In genomic region chr2:166375736-166376487, GRCh38 we compare ENCODE assay signal across 1 cellular context.
TF ChIP-seq lines count a peak whose summit lies in the region.

Gene SCN9A (minus strand): TSS chr2:166375944. CDS start chr2:166311756, 64,188 bp downstream.

TF ChIP-seq in HepG2, 621 proteins besides CTCF, POLR2A, EP300 and RAD21 (continued from another document and continues in another):
- TF ChIP-seq HNF1A (IDR thresholded peaks at IDR 0.05; ENCODE audit: low read depth), result no peak
- peak; percentile 61 for TF ChIP-seq HNF1A (CRISPR knock-in tag; IDR thresholded peaks at IDR 0.05; ENCODE audit: borderline replicate concordance)
- peak; percentile 27; the same call in 1 of the 2 replicates for TF ChIP-seq ZNF839 (CRISPR knock-in tag; IDR thresholded peaks at IDR 0.05; ENCODE audit: borderline replicate concordance)
- peak; percentile 94 for TF ChIP-seq ERF (CRISPR knock-in tag; IDR thresholded peaks at IDR 0.05)
- TF ChIP-seq KLF16 (CRISPR knock-in tag; IDR thresholded peaks at IDR 0.05), result peak in 1 of 2 experiments; percentile 83; a peak in 2 of 4 replicates
- peak; percentile 58; the same call in 1 of the 2 replicates for TF ChIP-seq CAMTA2 (CRISPR knock-in tag; IDR thresholded peaks at IDR 0.05; ENCODE audit: borderline replicate concordance)
- no peak for TF ChIP-seq MEIS1 (CRISPR knock-in tag; IDR thresholded peaks at IDR 0.05; ENCODE audit: borderline replicate concordance)
- TF ChIP-seq TOPORS (CRISPR knock-in tag; IDR thresholded peaks at IDR 0.05), result peak; percentile 47; the same call in 1 of the 2 replicates
- peak; percentile 62; the same call in 1 of the 2 replicates for TF ChIP-seq TP53 (CRISPR knock-in tag; conservative IDR thresholded peaks at IDR 0.05)
- no peak for TF ChIP-seq SP1 (IDR thresholded peaks at IDR 0.05)
- TF ChIP-seq SP1 (CRISPR knock-in tag; IDR thresholded peaks at IDR 0.05), result peak; percentile 54
- TF ChIP-seq, protein P1, sequence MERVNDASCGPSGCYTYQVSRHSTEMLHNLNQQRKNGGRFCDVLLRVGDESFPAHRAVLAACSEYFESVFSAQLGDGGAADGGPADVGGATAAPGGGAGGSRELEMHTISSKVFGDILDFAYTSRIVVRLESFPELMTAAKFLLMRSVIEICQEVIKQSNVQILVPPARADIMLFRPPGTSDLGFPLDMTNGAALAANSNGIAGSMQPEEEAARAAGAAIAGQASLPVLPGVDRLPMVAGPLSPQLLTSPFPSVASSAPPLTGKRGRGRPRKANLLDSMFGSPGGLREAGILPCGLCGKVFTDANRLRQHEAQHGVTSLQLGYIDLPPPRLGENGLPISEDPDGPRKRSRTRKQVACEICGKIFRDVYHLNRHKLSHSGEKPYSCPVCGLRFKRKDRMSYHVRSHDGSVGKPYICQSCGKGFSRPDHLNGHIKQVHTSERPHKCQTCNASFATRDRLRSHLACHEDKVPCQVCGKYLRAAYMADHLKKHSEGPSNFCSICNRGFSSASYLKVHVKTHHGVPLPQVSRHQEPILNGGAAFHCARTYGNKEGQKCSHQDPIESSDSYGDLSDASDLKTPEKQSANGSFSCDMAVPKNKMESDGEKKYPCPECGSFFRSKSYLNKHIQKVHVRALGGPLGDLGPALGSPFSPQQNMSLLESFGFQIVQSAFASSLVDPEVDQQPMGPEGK (CRISPR knock-in tag; IDR thresholded peaks at IDR 0.05), result peak; percentile 86
- TF ChIP-seq, protein P2, sequence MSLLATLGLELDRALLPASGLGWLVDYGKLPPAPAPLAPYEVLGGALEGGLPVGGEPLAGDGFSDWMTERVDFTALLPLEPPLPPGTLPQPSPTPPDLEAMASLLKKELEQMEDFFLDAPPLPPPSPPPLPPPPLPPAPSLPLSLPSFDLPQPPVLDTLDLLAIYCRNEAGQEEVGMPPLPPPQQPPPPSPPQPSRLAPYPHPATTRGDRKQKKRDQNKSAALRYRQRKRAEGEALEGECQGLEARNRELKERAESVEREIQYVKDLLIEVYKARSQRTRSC (CRISPR knock-in tag; IDR thresholded peaks at IDR 0.05; ENCODE audit: low read depth), result no peak
- peak; percentile 81; the same call in 1 of the 2 replicates for TF ChIP-seq KDM4B (CRISPR knock-in tag; IDR thresholded peaks at IDR 0.05)
- peak; percentile 82 for TF ChIP-seq MYC (CRISPR knock-in tag; IDR thresholded peaks at IDR 0.05; ENCODE audit: borderline replicate concordance)
- TF ChIP-seq TFAP4 (IDR thresholded peaks at IDR 0.05; ENCODE audit: borderline replicate concordance, low read depth), result peak; percentile 64; the same call in 1 of the 2 replicates
- TF ChIP-seq CHD2 (IDR thresholded peaks at IDR 0.05; ENCODE audit: low read depth, low read length), result no peak
- peak; percentile 88 for TF ChIP-seq SNAPC4 (CRISPR knock-in tag; IDR thresholded peaks at IDR 0.05)
- peak; percentile 64; the same call in 1 of the 2 replicates for TF ChIP-seq TSC22D2 (CRISPR knock-in tag; IDR thresholded peaks at IDR 0.05; ENCODE audit: borderline replicate concordance)
- TF ChIP-seq, protein P3, sequence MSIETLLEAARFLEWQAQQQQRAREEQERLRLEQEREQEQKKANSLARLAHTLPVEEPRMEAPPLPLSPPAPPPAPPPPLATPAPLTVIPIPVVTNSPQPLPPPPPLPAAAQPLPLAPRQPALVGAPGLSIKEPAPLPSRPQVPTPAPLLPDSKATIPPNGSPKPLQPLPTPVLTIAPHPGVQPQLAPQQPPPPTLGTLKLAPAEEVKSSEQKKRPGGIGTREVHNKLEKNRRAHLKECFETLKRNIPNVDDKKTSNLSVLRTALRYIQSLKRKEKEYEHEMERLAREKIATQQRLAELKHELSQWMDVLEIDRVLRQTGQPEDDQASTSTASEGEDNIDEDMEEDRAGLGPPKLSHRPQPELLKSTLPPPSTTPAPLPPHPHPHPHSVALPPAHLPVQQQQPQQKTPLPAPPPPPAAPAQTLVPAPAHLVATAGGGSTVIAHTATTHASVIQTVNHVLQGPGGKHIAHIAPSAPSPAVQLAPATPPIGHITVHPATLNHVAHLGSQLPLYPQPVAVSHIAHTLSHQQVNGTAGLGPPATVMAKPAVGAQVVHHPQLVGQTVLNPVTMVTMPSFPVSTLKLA (IDR thresholded peaks at IDR 0.05), result no peak
- TF ChIP-seq ZNF136 (CRISPR knock-in tag; IDR thresholded peaks at IDR 0.05; ENCODE audit: low read depth), result 0 out of 2 replicates have a peak, but pooled peaks have one; percentile 64
- peak; percentile 96 for TF ChIP-seq ZNF746 (CRISPR knock-in tag; IDR thresholded peaks at IDR 0.05)
- TF ChIP-seq, protein P4, sequence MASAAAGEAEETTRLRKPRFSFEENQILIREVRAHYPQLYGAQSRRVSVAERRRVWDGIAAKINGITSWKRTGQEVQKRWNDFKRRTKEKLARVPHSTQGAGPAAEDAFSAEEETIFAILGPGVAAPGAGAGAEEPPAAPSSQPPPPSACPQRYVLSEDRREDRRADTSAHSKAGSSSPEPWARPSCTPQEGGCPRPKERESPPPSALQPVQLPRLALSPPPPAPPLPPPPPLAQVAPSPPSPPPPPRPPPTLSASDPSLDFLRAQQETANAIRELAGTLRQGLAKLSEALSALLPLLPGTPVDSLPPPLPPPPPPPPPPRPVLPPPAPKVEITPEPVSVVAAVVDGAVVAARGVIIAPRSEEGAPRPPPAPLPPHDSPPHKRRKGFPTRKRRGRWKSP (CRISPR knock-in tag; IDR thresholded peaks at IDR 0.05), result peak; percentile 99
- TF ChIP-seq TFE3 (CRISPR knock-in tag; IDR thresholded peaks at IDR 0.05), result peak; percentile 35; the same call in 1 of the 2 replicates
- TF ChIP-seq ZSCAN31 (CRISPR knock-in tag; IDR thresholded peaks at IDR 0.05; ENCODE audit: low read depth), result no peak
- TF ChIP-seq THAP11 (CRISPR knock-in tag; IDR thresholded peaks at IDR 0.05), result peak; percentile 57; the same call in 1 of the 2 replicates
- TF ChIP-seq MIER2 (CRISPR knock-in tag; IDR thresholded peaks at IDR 0.05), result peak; percentile 56; the same call in 1 of the 2 replicates
- no peak for TF ChIP-seq ZNF24 (IDR thresholded peaks at IDR 0.05)
- TF ChIP-seq, protein P5, sequence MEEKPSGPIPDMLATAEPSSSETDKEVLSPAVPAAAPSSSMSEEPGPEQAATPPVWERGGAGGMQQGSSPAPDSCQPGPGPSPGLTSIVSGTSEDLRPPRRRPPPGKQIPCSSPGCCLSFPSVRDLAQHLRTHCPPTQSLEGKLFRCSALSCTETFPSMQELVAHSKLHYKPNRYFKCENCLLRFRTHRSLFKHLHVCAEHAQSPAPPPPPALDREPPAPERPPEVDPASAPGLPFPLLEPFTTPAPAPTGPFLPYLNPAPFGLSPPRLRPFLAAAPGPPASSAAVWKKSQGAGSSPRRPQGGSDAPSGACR (CRISPR knock-in tag; IDR thresholded peaks at IDR 0.05), result peak; percentile 42; the same call in 1 of the 2 replicates
- TF ChIP-seq SOX13 (IDR thresholded peaks at IDR 0.05), result 0 out of 2 replicates have a peak, but pooled peaks have one; percentile 39
- peak in 1 of 2 experiments; percentile 68; a peak in 2 of 4 replicates for TF ChIP-seq SOX13 (CRISPR knock-in tag; conservative IDR thresholded peaks at IDR 0.05 in 1 of 2, IDR thresholded peaks at IDR 0.05 in 1 of 2)
- peak; percentile 38; the same call in 1 of the 2 replicates for TF ChIP-seq HMG20B (CRISPR knock-in tag; conservative IDR thresholded peaks at IDR 0.05)
- TF ChIP-seq ZMAT3 (CRISPR knock-in tag; conservative IDR thresholded peaks at IDR 0.05), result peak; percentile 87; the same call in 1 of the 2 replicates
- 0 out of 2 replicates have a peak, but pooled peaks have one; percentile 22 for TF ChIP-seq ZFYVE20 (CRISPR knock-in tag; IDR thresholded peaks at IDR 0.05; ENCODE audit: borderline replicate concordance, low read depth)
- TF ChIP-seq ZSCAN9 (CRISPR knock-in tag; IDR thresholded peaks at IDR 0.05; ENCODE audit: borderline replicate concordance), result peak; percentile 22; the same call in 1 of the 2 replicates
- TF ChIP-seq, protein P6, sequence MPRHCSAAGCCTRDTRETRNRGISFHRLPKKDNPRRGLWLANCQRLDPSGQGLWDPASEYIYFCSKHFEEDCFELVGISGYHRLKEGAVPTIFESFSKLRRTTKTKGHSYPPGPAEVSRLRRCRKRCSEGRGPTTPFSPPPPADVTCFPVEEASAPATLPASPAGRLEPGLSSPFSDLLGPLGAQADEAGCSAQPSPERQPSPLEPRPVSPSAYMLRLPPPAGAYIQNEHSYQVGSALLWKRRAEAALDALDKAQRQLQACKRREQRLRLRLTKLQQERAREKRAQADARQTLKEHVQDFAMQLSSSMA (CRISPR knock-in tag; IDR thresholded peaks at IDR 0.05), result peak; percentile 84; the same call in 1 of the 2 replicates
- TF ChIP-seq MYNN (CRISPR knock-in tag; IDR thresholded peaks at IDR 0.05; ENCODE audit: low read depth), result no peak
- TF ChIP-seq ZNF569 (CRISPR knock-in tag; IDR thresholded peaks at IDR 0.05; ENCODE audit: borderline replicate concordance), result no peak
- TF ChIP-seq GABPB1 (CRISPR knock-in tag; IDR thresholded peaks at IDR 0.05), result peak; percentile 83
- TF ChIP-seq REL (CRISPR knock-in tag; conservative IDR thresholded peaks at IDR 0.05), result peak; percentile 89; the same call in 1 of the 2 replicates
